18 cellular contexts compared by ENCODE assay signal in the genomic region with DNA sequence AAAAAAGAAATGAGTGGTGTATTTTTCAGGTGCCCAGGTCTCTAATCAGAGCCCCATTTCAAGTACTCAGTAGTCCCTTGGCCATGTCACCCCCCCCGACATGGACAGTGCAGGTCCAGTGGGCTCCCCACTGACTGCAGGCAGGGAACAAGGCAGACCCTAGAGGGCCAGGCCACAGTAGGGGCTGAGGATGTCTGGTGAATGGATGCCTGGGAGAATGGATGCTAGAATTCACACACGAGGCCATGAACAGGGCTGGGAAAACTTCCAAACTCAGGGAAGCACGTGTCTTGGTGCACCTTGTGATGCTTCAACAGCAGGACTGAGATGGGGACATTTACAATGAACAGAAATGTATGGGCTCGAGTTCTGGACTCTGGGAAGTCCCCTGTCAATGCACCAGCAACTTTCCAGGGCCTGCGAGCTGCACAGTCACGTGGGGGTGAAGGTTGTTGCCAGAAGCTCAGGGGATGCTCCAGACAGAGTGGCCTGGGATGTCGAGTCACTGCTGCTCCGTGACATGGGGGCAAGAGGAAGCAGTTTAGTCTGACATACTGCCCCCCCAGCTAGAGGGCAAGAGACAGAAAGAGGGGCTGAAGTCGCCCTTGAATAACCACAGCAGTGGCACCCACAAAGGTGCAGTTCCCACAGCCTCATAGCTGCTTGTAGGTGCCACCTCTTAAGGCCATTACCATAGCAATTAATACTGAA. TPM values are rescaled to one million over a fixed set of nuclear protein-coding genes. Genes with fewer than 3 reads are reported as not detected.
DNase-seq lines count a peak whose midpoint lies in the region; ATAC-seq, FAIRE-seq and TF ChIP-seq lines count a peak whose summit lies in the region.
"Had no signal": no experiment of that assay in that cellular context is flagged by ENCODE, and none has a peak within 500 bp of the region (broad histone marks: within the 10 kb centered on the region; RNA-seq: fewer than 3 reads in every experiment).

No MANE protein-coding gene starts in this region.

- H3K4me3 ChIP-seq in GM12865 (ENCODE audit: low read depth, low read length): no peak overlapping the region
- H3K4me3 ChIP-seq in HEK293 (ENCODE audit: low read depth, low read length): no peak overlapping the region
- H3K4me3 ChIP-seq: colonic mucosa, mucosa of descending colon, pancreas, transverse colon had no signal

- no peak for TF ChIP-seq POLR2A in erythroblast (IDR thresholded peaks at IDR 0.05; ENCODE audit: low read length)

- DNase-seq in GM12865 (ENCODE audit: low read depth) (peak; percentile 50), activated gamma-delta T cell (lab: John Stamatoyannopoulos, UW) (peak; percentile 33), erythroblast (lab: John Stamatoyannopoulos, UW) (no peak), RCC 7860 (ENCODE audit: low spot score) (no peak)
- no peak for DNase-seq in naive thymus-derived CD8-positive, alpha-beta T cell
- DNase-seq: aorta; colonic mucosa; foreskin keratinocyte; KBM-7; left cardiac atrium; NCI-H1048; pancreas; stimulated activated CD4-positive, alpha-beta T cell treated with anti-CD3 and anti-CD28 coated beads, Interleukin-4, amount 100 ng/mL, for 1 hour; transverse colon had no signal

- peak overlapping the region in 8 of 10 donors; percentile 19 to 93 (median 80) for H3K27ac Mint-ChIP-seq in naive thymus-derived CD8-positive, alpha-beta T cell

- TF ChIP-seq CTCF in GM12865 (IDR thresholded peaks at IDR 0.05; ENCODE audit: insufficient read depth, low read depth, low read length, missing control alignments) (no peak), HEK293 (tag by site-specific recombination; IDR thresholded peaks at IDR 0.05) (no peak)

- no peaks in the 10 kb centered on the region for H3K27me3 Mint-ChIP-seq in naive thymus-derived CD8-positive, alpha-beta T cell

- H3K4me1 Mint-ChIP-seq in naive thymus-derived CD8-positive, alpha-beta T cell: peaks cover 16 to 67% (median 56%) of the 10 kb centered on the region in 4 donors

- no peaks in the 10 kb centered on the region for H3K36me3 ChIP-seq in HEK293 (ENCODE audit: control insufficient read depth in 2 of 2, insufficient read depth in 1 of 2, low read length in 2 of 2)
- H3K36me3 ChIP-seq: colonic mucosa, pancreas, transverse colon had no signal

- H3K9me3 ChIP-seq in HEK293 (ENCODE audit: control insufficient read depth, insufficient read depth, low read depth, low read length): no peaks in the 10 kb centered on the region
- H3K9me3 ChIP-seq: colonic mucosa, mucosa of descending colon, pancreas, transverse colon had no signal

- peaks cover 0 to 36% (median 7%) of the 10 kb centered on the region in 3 donors for H3K36me3 Mint-ChIP-seq in naive thymus-derived CD8-positive, alpha-beta T cell

- no peak overlapping the region for H3K27ac ChIP-seq in HEK293 (ENCODE audit: extremely low read depth, low read depth, low read length)
- H3K27ac ChIP-seq: colonic mucosa, foreskin keratinocyte, pancreas, transverse colon had no signal

- peak overlapping the region in 4 of 10 donors; percentile 2 to 71 (median 60) for H3K4me3 Mint-ChIP-seq in naive thymus-derived CD8-positive, alpha-beta T cell

- no peak for ATAC-seq in naive thymus-derived CD8-positive, alpha-beta T cell
- ATAC-seq in GM21717 (IDR thresholded peaks at IDR 0.05; ENCODE audit: unreplicated experiment): no peak
- ATAC-seq: foreskin keratinocyte, left cardiac atrium, mucosa of descending colon, pancreas had no signal

- POLR2A ChIA-PET in HEK293 (lab: Yijun Ruan, JAX): no interaction called here
- POLR2A ChIA-PET in naive thymus-derived CD8-positive, alpha-beta T cell (lab: Charles Lee): no interaction called here

- CTCF ChIA-PET in HEK293 (lab: Yijun Ruan, JAX): interaction anchor here (0.6 to 0.7 kb wide), 3 partner anchors 16 to 77 kb away, joined by 3 to 5 read pairs (median 4); no protein-coding TSS in a partner anchor

- FAIRE-seq in RCC 7860 (lab: Jason Lieb, UNC): no peak
- FAIRE-seq: endothelial cell of umbilical vein, pancreas had no signal

- H3K9me3 Mint-ChIP-seq in naive thymus-derived CD8-positive, alpha-beta T cell: no peaks in the 10 kb centered on the region

- no peaks in the 10 kb centered on the region for H3K4me1 ChIP-seq in HEK293 (ENCODE audit: control insufficient read depth, insufficient read depth, low read length)
- H3K4me1 ChIP-seq: colonic mucosa, pancreas had no signal

TF ChIP-seq in HEK293, 187 proteins besides CTCF, POLR2A, EP300 and RAD21:
- TF ChIP-seq ZNF473 (tag by site-specific recombination; IDR thresholded peaks at IDR 0.05): no peak
- peak; percentile 51 for TF ChIP-seq ZBTB17 (tag by site-specific recombination; IDR thresholded peaks at IDR 0.05)

RNA-seq across cellular contexts. Expression of a gene that starts 3.1 kb away (rescaled TPM):
- total RNA-seq in naive thymus-derived CD8-positive, alpha-beta T cell: 10 to 100 TPM; 24.3 to 27.4 TPM
- 100 to 1,000 TPM in 1 of 3 donors, 10 to 100 TPM in 2; 30.6 to 113 (median 38.7) TPM for polyA plus RNA-seq in naive thymus-derived CD8-positive, alpha-beta T cell

RNA-seq across cellular contexts. Expression of a gene that starts 16.8 kb away (rescaled TPM):
- under 1 TPM in 1 of 2 experiments, not detected in 1; 0.55 TPM for total RNA-seq in naive thymus-derived CD8-positive, alpha-beta T cell
- polyA plus RNA-seq in naive thymus-derived CD8-positive, alpha-beta T cell: 1 to 10 TPM in 1 of 3 donors, not detected in 2; 3.2 TPM
- total RNA-seq: aorta, endothelial cell of umbilical vein had no signal
- polyA plus RNA-seq: aorta, endothelial cell of umbilical vein had no signal

RNA-seq across cellular contexts. Expression of a gene that starts 39.5 kb away (rescaled TPM):
- 10 to 100 TPM; 22.2 to 24.3 TPM for total RNA-seq in naive thymus-derived CD8-positive, alpha-beta T cell
- 10 to 100 TPM in 1 of 3 donors, 1 to 10 TPM in 2; 7.0 to 10.1 (median 8.4) TPM for polyA plus RNA-seq in naive thymus-derived CD8-positive, alpha-beta T cell

RNA-seq across cellular contexts. Expression of a gene that starts 59.3 kb away (rescaled TPM):
- total RNA-seq in naive thymus-derived CD8-positive, alpha-beta T cell: 10 to 100 TPM in 1 of 2 experiments, 1 to 10 TPM in 1; 9.6 to 11.0 TPM
- 1 to 10 TPM; 5.2 to 7.1 (median 6.0) TPM for polyA plus RNA-seq in naive thymus-derived CD8-positive, alpha-beta T cell
- total RNA-seq: foreskin keratinocyte had no signal

Comparison
In these comparisons a context has a peak if more than half of its experiments do, and no peak if none do; other contexts are left out.
1. DNase-seq: peak in GM12865 (single experiment) and activated gamma-delta T cell (single experiment); none in naive thymus-derived CD8-positive, alpha-beta T cell (0 of 10), erythroblast (0 of 2) and RCC 7860 (single experiment).